In the genomic region with DNA sequence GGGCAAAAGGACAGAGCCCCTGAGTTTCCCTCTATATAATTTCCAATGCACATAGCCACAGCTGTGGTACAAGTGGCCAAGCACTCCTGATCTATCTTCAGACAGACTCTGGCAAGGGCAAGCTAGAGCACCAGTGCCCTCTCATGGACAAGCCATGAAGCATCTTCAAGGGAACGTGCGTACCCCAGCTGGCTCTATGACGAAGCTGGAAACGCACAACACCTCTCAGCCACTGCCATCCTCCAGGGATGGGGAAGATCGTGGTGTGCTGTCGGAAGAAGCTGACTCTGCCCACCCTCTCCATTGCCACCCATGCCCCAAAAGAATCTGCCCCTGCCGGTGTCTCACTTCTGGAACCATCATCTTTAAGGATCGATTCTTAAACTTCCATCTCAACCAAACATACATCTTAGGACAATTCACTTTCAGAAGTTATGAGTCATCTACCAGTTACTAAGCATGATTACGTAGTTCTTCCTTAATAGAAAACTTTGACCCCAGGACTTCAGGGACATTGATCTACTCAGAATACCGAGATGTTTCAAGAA, we compare ENCODE assay signal across 8 cellular contexts.
A peak's percentile ranks its signal among the peaks of the same experiment; 100 is the strongest.
DNase-seq lines count a peak whose midpoint lies in the region; ATAC-seq and TF ChIP-seq lines count a peak whose summit lies in the region.

No MANE protein-coding gene starts in this region.

- DNase-seq in activated CD8-positive, alpha-beta memory T cell treated with anti-CD3 and anti-CD28 coated beads, Interleukin-2, amount 10 ng/mL, durations not matched to agents 7 days and 5 days, result peak; percentile 43
- DNase-seq in activated CD8-positive, alpha-beta memory T cell treated with anti-CD3 and anti-CD28 coated beads for 24 hours, result no peak
- DNase-seq in H7, result peak; percentile 62
- DNase-seq in NCI-H1930 (lab: John Stamatoyannopoulos, UW), result peak; percentile 39 to 57
- DNase-seq in ascending aorta (ENCODE audit: low spot score in 2 of 2), result no peak
- DNase-seq in hippocampal formation (lab: John Stamatoyannopoulos, UW), result peak; percentile 76 to 77
- peak; percentile 8 for DNase-seq in stimulated activated naive B cell treated with anti-CD40 and anti-IgM and Interleukin-4, amounts not matched to agents 10 μg/mL and 1 μg/mL and 100 μg/mL, for 72 hours
- no peak for DNase-seq in activated effector memory CD4-positive, alpha-beta T cell treated with Interleukin-2 at 50 U/mL for 16 hours

- H3K4me3 ChIP-seq in H7 (ENCODE audit: insufficient read depth, low read depth, low read length) (no peak overlapping the region), ascending aorta (no peak overlapping the region)

- H3K36me3 Mint-ChIP-seq in activated CD8-positive, alpha-beta memory T cell treated with anti-CD3 and anti-CD28 coated beads, Interleukin-2, amount 10 ng/mL, durations not matched to agents 7 days and 5 days, result no peaks in the 10 kb centered on the region
- H3K36me3 Mint-ChIP-seq in stimulated activated naive B cell treated with anti-CD40 and anti-IgM and Interleukin-4, amounts not matched to agents 10 μg/mL and 1 μg/mL and 100 μg/mL, for 72 hours, result peaks cover 0 to 3% of the 10 kb centered on the region in 2 donors

- TF ChIP-seq CTCF in ascending aorta (IDR thresholded peaks at IDR 0.05), result peak in 2 of 3 experiments; percentile 54 to 66

- no peak overlapping the region for H3K4me3 Mint-ChIP-seq in activated CD8-positive, alpha-beta memory T cell treated with anti-CD3 and anti-CD28 coated beads, Interleukin-2, amount 10 ng/mL, durations not matched to agents 7 days and 5 days
- no peak overlapping the region for H3K4me3 Mint-ChIP-seq in stimulated activated naive B cell treated with anti-CD40 and anti-IgM and Interleukin-4, amounts not matched to agents 10 μg/mL and 1 μg/mL and 100 μg/mL, for 72 hours

- H3K9me3 ChIP-seq in ascending aorta, result no peaks in the 10 kb centered on the region

- intact Hi-C loops in ascending aorta (cut with DNase I), result loop anchor here (1.0 to 10.0 kb wide), 3 partner anchors 562 to 862 kb away; a partner anchor contains a TSS

- no peaks in the 10 kb centered on the region for H3K36me3 ChIP-seq in H7 (replicated peaks; ENCODE audit: control insufficient read depth, insufficient read depth, low read length)
- H3K36me3 ChIP-seq in ascending aorta, result no peaks in the 10 kb centered on the region

- no peaks in the 10 kb centered on the region for H3K4me1 Mint-ChIP-seq in activated CD8-positive, alpha-beta memory T cell treated with anti-CD3 and anti-CD28 coated beads, Interleukin-2, amount 10 ng/mL, durations not matched to agents 7 days and 5 days
- H3K4me1 Mint-ChIP-seq in stimulated activated naive B cell treated with anti-CD40 and anti-IgM and Interleukin-4, amounts not matched to agents 10 μg/mL and 1 μg/mL and 100 μg/mL, for 72 hours, result no peaks in the 10 kb centered on the region

- H3K4me1 ChIP-seq in ascending aorta, result no peaks in the 10 kb centered on the region

- CTCF ChIA-PET in activated CD8-positive, alpha-beta memory T cell treated with anti-CD3 and anti-CD28 coated beads, Interleukin-2, amount 10 ng/mL, durations not matched to agents 7 days and 5 days (lab: Charles Lee), result no interaction called here

- no peaks in the 10 kb centered on the region for H3K27me3 ChIP-seq in H7 (ENCODE audit: control insufficient read depth, insufficient read depth, low read length)
- no peaks in the 10 kb centered on the region for H3K27me3 ChIP-seq in ascending aorta

- ATAC-seq in activated CD8-positive, alpha-beta memory T cell treated with anti-CD3 and anti-CD28 coated beads, Interleukin-2, amount 10 ng/mL, durations not matched to agents 7 days and 5 days, result no peak
- ATAC-seq in stimulated activated naive B cell treated with anti-CD40 and anti-IgM and Interleukin-4, amounts not matched to agents 10 μg/mL and 1 μg/mL and 100 μg/mL, for 72 hours (replicated peaks), result peak; percentile 76 to 77

- no peak overlapping the region for H3K27ac Mint-ChIP-seq in activated CD8-positive, alpha-beta memory T cell treated with anti-CD3 and anti-CD28 coated beads, Interleukin-2, amount 10 ng/mL, durations not matched to agents 7 days and 5 days
- H3K27ac Mint-ChIP-seq in stimulated activated naive B cell treated with anti-CD40 and anti-IgM and Interleukin-4, amounts not matched to agents 10 μg/mL and 1 μg/mL and 100 μg/mL, for 72 hours, result no peak overlapping the region

- H3K27ac ChIP-seq in ascending aorta, result no peak overlapping the region

- H3K9me3 Mint-ChIP-seq in activated CD8-positive, alpha-beta memory T cell treated with anti-CD3 and anti-CD28 coated beads, Interleukin-2, amount 10 ng/mL, durations not matched to agents 7 days and 5 days (ENCODE audit: low read depth), result no peaks in the 10 kb centered on the region
- peaks cover 8 to 10% of the 10 kb centered on the region in 2 donors for H3K9me3 Mint-ChIP-seq in stimulated activated naive B cell treated with anti-CD40 and anti-IgM and Interleukin-4, amounts not matched to agents 10 μg/mL and 1 μg/mL and 100 μg/mL, for 72 hours

- H3K27me3 Mint-ChIP-seq in activated CD8-positive, alpha-beta memory T cell treated with anti-CD3 and anti-CD28 coated beads, Interleukin-2, amount 10 ng/mL, durations not matched to agents 7 days and 5 days, result no peaks in the 10 kb centered on the region
- peaks cover 8 to 12% of the 10 kb centered on the region in 2 donors for H3K27me3 Mint-ChIP-seq in stimulated activated naive B cell treated with anti-CD40 and anti-IgM and Interleukin-4, amounts not matched to agents 10 μg/mL and 1 μg/mL and 100 μg/mL, for 72 hours

Comparison
In these comparisons a context has a peak if more than half of its experiments do, and no peak if none do; other contexts are left out.
1. DNase-seq: peak in activated CD8-positive, alpha-beta memory T cell treated with anti-CD3 and anti-CD28 coated beads, Interleukin-2, amount 10 ng/mL, durations not matched to agents 7 days and 5 days (single experiment), H7 (single experiment), NCI-H1930 (2 of 2), hippocampal formation (2 of 2) and stimulated activated naive B cell treated with anti-CD40 and anti-IgM and Interleukin-4, amounts not matched to agents 10 μg/mL and 1 μg/mL and 100 μg/mL, for 72 hours (single experiment); none in activated CD8-positive, alpha-beta memory T cell treated with anti-CD3 and anti-CD28 coated beads for 24 hours (single experiment), ascending aorta (0 of 2) and activated effector memory CD4-positive, alpha-beta T cell treated with Interleukin-2 at 50 U/mL for 16 hours (single experiment).